ENCODE assay signal across 21 cellular contexts in genomic region chr3:126900859-126901540, GRCh38.
"Had no signal": no experiment of that assay in that cellular context is flagged by ENCODE, and none has a peak within 500 bp of the region (broad histone marks: within the 10 kb centered on the region; RNA-seq: fewer than 3 reads in every experiment).

No MANE protein-coding gene starts in this region.

- ATAC-seq: activated CD8-positive, alpha-beta T cell treated with anti-CD3 and anti-CD28 coated beads, Interleukin-2, amount 10 ng/mL, durations not matched to agents 7 days and 5 days; foreskin keratinocyte; mucosa of descending colon; naive thymus-derived CD8-positive, alpha-beta T cell; stimulated activated naive CD8-positive, alpha-beta T cell treated with anti-CD3 and anti-CD28 coated beads, Interleukin-15, Interleukin-2, amounts not matched to agents 100 U/mL and 50 U/mL, for 24 hours had no signal

- H3K4me1 ChIP-seq: parathyroid adenoma had no signal

- H3K27me3 Mint-ChIP-seq: activated CD4-positive, alpha-beta T cell treated with anti-CD3 and anti-CD28 coated beads, Interleukin-2, amount 10 ng/mL, durations not matched to agents 24 days and 14 days; activated naive CD8-positive, alpha-beta T cell; brain; type B pancreatic cell had no signal

- H2AFZ ChIP-seq: parathyroid adenoma had no signal

- H3K4me3 ChIP-seq: mucosa of descending colon had no signal

- H3K4me1 Mint-ChIP-seq: activated CD4-positive, alpha-beta T cell treated with anti-CD3 and anti-CD28 coated beads, Interleukin-2, amount 10 ng/mL, durations not matched to agents 24 days and 14 days had no signal

- H3K9me3 Mint-ChIP-seq: activated CD4-positive, alpha-beta T cell treated with anti-CD3 and anti-CD28 coated beads, Interleukin-2, amount 10 ng/mL, durations not matched to agents 24 days and 14 days; brain; naive thymus-derived CD8-positive, alpha-beta T cell; T-helper 2 cell treated with Interferon-gamma antibody and Interleukin-4, amounts not matched to agents 5 μg/mL and 100 μg/mL, for 36 hours; type B pancreatic cell had no signal

- H3K9me3 ChIP-seq: mucosa of descending colon had no signal

- H3K27ac Mint-ChIP-seq: activated CD4-positive, alpha-beta T cell treated with anti-CD3 and anti-CD28 coated beads, Interleukin-2, amount 10 ng/mL, durations not matched to agents 24 days and 14 days; activated CD8-positive, alpha-beta T cell treated with anti-CD3 and anti-CD28 coated beads, Interleukin-2, amount 10 ng/mL, durations not matched to agents 7 days and 5 days; activated naive CD8-positive, alpha-beta T cell; brain; naive thymus-derived CD8-positive, alpha-beta T cell; T-helper 2 cell treated with Interferon-gamma antibody and Interleukin-4, amounts not matched to agents 5 μg/mL and 100 μg/mL, for 36 hours; type B pancreatic cell had no signal

- DNase-seq: activated CD4-positive, alpha-beta T cell treated with anti-CD3 and anti-CD28 coated beads, Interleukin-2, amount 10 ng/mL, durations not matched to agents 24 days and 14 days; activated CD4-positive, CD25-positive, alpha-beta regulatory T cell; activated CD8-positive, alpha-beta memory T cell treated with anti-CD3 and anti-CD28 coated beads, Interleukin-2, amount 50 U/mL, for 4 hours; activated CD8-positive, alpha-beta T cell treated with anti-CD3 and anti-CD28 coated beads, Interleukin-2, amount 10 ng/mL, durations not matched to agents 7 days and 5 days; activated gamma-delta T cell treated with Interleukin-2 at 50 U/mL for 16 hours; activated T-cell treated with anti-CD3 and anti-CD28 coated beads, Interleukin-2, amount 50 U/mL, for 48 hours; amniotic stem cell; cerebellar nuclear complex; effector CD8-positive, alpha-beta T cell; foreskin keratinocyte; mucosa of descending colon; naive thymus-derived CD8-positive, alpha-beta T cell; small intestine; stimulated activated CD4-positive, alpha-beta T cell treated with anti-CD3 and anti-CD28 coated beads, Interleukin-4, amount 100 ng/mL, for 24 hours; stimulated activated naive CD8-positive, alpha-beta T cell treated with anti-CD3 and anti-CD28 coated beads, Interleukin-15, Interleukin-2, amounts not matched to agents 100 U/mL and 50 U/mL, for 24 hours had no signal

- H3K9ac ChIP-seq: parathyroid adenoma had no signal

- H3K36me3 Mint-ChIP-seq: brain had no signal

- H3K27me3 ChIP-seq: foreskin keratinocyte had no signal

- FAIRE-seq: endothelial cell of umbilical vein, small intestine had no signal

- H3K79me2 ChIP-seq: parathyroid adenoma had no signal

- H3K4me3 Mint-ChIP-seq: activated CD4-positive, alpha-beta T cell treated with anti-CD3 and anti-CD28 coated beads, Interleukin-2, amount 10 ng/mL, durations not matched to agents 24 days and 14 days; activated CD8-positive, alpha-beta T cell treated with anti-CD3 and anti-CD28 coated beads, Interleukin-2, amount 10 ng/mL, durations not matched to agents 7 days and 5 days; activated naive CD8-positive, alpha-beta T cell; brain; naive thymus-derived CD8-positive, alpha-beta T cell; T-helper 2 cell treated with Interferon-gamma antibody and Interleukin-4, amounts not matched to agents 5 μg/mL and 100 μg/mL, for 36 hours; type B pancreatic cell had no signal

- H3K27ac ChIP-seq: foreskin keratinocyte, parathyroid adenoma had no signal
